13 cellular contexts compared by ENCODE assay signal in the genomic region with DNA sequence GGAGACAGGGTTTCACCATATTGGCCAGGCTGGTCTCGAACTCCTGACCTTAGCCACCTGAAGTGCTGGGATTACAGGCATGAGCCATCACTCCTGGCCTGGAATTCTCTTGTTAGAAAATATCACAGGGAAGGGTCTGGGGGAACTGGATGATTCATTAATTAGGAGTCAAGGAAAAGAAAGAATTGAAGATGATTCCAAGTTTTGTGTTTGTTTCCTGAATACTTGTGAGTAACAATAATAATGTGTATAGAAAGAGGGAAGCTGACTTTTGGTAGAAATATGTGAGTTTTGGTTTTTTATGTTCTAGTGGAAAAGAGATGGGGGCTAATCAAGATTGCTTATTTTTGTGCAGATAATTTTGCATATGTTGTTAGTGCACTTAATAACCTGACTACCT.
"Had no signal": no experiment of that assay in that cellular context is flagged by ENCODE, and none has a peak within 500 bp of the region (broad histone marks: within the 10 kb centered on the region; RNA-seq: fewer than 3 reads in every experiment).

No MANE protein-coding gene starts in this region.

- H3K9me3 ChIP-seq: gastrocnemius medialis, heart left ventricle, suprapubic skin had no signal

- H3K36me3 ChIP-seq: gastrocnemius medialis, heart left ventricle, suprapubic skin had no signal

- H3K4me3 ChIP-seq: gastrocnemius medialis, heart left ventricle, lung, suprapubic skin had no signal

- H3K27me3 ChIP-seq: gastrocnemius medialis, heart left ventricle, suprapubic skin had no signal

- H3K27ac ChIP-seq: gastrocnemius medialis, heart left ventricle, suprapubic skin had no signal

- H3K4me1 ChIP-seq: gastrocnemius medialis, heart left ventricle, suprapubic skin had no signal

- DNase-seq: activated CD4-positive, alpha-beta T cell treated with anti-CD3 and anti-CD28 coated beads, Interleukin-2, amount 10 ng/mL, durations not matched to agents 7 days and 5 days; activated CD8-positive, alpha-beta T cell treated with anti-CD3 and anti-CD28 coated beads, Interleukin-2, amount 10 ng/mL, durations not matched to agents 7 days and 5 days; activated naive CD4-positive, alpha-beta T cell treated with anti-CD3 and anti-CD28 coated beads for 36 hours; activated T-cell treated with anti-CD3 and anti-CD28 coated beads, Interleukin-2, amount 50 U/mL, for 24 hours; anterior cingulate cortex; gastrocnemius medialis; heart left ventricle; kidney; midbrain; T1000 had no signal

- ATAC-seq: activated CD8-positive, alpha-beta T cell treated with anti-CD3 and anti-CD28 coated beads, Interleukin-2, amount 10 ng/mL, durations not matched to agents 7 days and 5 days; gastrocnemius medialis; heart left ventricle; left lobe of liver had no signal
